1 cellular context compared by ENCODE assay signal in the genomic region with DNA sequence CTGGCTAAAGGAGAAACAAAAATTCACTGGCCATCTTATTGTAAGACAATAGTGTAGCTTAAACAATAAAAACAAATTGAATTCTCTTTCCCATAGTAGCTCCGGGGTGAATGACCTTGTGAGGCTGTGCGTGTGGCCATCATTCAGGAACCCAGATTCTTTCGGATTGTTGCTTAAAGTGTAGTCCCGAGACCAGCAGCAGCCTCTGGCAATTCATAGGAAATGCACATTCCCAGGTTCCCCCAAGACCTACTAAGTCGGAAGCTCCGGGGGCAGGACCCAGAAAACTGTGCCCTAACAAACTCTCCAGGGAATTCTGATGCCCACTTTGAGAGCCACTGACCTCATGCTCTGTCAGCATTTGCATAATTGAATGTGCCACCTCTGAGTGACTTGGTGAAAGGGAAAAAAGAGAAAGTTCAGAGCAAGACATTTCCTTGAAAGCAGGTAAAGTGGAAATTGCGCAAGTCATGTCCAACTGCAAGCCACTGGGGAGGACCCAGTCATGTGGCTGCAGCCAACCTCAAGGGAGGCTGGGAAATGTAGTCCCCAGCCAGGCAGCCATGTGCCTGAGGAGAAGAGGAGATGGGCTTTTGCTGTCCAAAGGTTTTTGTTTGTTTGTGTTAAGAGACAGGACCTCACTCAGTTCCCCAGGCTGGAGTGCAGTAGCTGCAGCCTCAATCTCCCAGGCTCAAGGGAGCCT.
A peak's percentile ranks its signal among the peaks of the same experiment; 100 is the strongest.
TF ChIP-seq lines count a peak whose summit lies in the region.

No MANE protein-coding gene starts in this region.

TF ChIP-seq in IMR-90, 13 proteins besides CTCF, POLR2A, EP300 and RAD21:
- TF ChIP-seq NFE2L2 (IDR thresholded peaks at IDR 0.05; ENCODE audit: low read depth, low read length): no peak
- TF ChIP-seq RFX5 (IDR thresholded peaks at IDR 0.05; ENCODE audit: low read depth, low read length): no peak
- no peak for TF ChIP-seq FOS (IDR thresholded peaks at IDR 0.05; ENCODE audit: low read depth, low read length)
- peak; percentile 93 for TF ChIP-seq CEBPB (IDR thresholded peaks at IDR 0.05; ENCODE audit: low read depth, low read length)
- no peak for TF ChIP-seq SMC3 (IDR thresholded peaks at IDR 0.05; ENCODE audit: low read depth, low read length)
- no peak for TF ChIP-seq CHD1 (IDR thresholded peaks at IDR 0.05; ENCODE audit: low read depth, low read length)
- no peak for TF ChIP-seq MXI1 (IDR thresholded peaks at IDR 0.05; ENCODE audit: borderline replicate concordance, low read depth, low read length)
- TF ChIP-seq, protein P1, sequence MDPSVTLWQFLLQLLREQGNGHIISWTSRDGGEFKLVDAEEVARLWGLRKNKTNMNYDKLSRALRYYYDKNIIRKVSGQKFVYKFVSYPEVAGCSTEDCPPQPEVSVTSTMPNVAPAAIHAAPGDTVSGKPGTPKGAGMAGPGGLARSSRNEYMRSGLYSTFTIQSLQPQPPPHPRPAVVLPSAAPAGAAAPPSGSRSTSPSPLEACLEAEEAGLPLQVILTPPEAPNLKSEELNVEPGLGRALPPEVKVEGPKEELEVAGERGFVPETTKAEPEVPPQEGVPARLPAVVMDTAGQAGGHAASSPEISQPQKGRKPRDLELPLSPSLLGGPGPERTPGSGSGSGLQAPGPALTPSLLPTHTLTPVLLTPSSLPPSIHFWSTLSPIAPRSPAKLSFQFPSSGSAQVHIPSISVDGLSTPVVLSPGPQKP (IDR thresholded peaks at IDR 0.05; ENCODE audit: borderline replicate concordance, low read depth, low read length): no peak
- TF ChIP-seq, protein P2, sequence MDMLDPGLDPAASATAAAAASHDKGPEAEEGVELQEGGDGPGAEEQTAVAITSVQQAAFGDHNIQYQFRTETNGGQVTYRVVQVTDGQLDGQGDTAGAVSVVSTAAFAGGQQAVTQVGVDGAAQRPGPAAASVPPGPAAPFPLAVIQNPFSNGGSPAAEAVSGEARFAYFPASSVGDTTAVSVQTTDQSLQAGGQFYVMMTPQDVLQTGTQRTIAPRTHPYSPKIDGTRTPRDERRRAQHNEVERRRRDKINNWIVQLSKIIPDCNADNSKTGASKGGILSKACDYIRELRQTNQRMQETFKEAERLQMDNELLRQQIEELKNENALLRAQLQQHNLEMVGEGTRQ (IDR thresholded peaks at IDR 0.05; ENCODE audit: low read depth, low read length): peak; percentile 82
